In the genomic region with DNA sequence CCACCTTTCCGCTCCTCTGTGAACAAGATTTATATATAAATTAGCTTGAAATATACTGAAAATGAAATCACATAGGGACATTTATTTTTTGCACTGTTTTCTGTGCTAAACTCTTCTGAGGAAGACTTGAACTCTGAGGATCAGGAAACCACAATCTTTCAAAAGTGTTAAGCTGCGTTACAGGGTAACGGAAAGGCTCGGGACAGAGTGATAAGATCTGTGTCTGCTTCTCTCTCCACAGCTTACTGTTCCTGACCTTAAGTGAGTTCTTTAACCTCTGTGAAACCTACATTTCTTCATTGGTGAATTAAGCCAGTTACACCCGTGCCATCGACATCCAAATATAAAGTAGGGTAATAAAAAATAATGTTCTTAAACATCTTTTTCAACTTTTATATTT, we compare ENCODE assay signal across 24 cellular contexts. TPM values are rescaled to one million over a fixed set of nuclear protein-coding genes. Genes with fewer than 3 reads are reported as not detected.
A peak's percentile ranks its signal among the peaks of the same experiment; 100 is the strongest.
DNase-seq lines count a peak whose midpoint lies in the region; ATAC-seq and TF ChIP-seq lines count a peak whose summit lies in the region.
"Had no signal": no experiment of that assay in that cellular context is flagged by ENCODE, and none has a peak within 500 bp of the region (broad histone marks: within the 10 kb centered on the region; RNA-seq: fewer than 3 reads in every experiment).

No MANE protein-coding gene starts in this region.

- H3K27ac Mint-ChIP-seq in T-helper 2 cell treated with Interferon-gamma antibody and Interleukin-4, amounts not matched to agents 5 μg/mL and 100 μg/mL, for 36 hours, result no peak overlapping the region
- H3K27ac Mint-ChIP-seq in mesothelial cell of epicardium, result peak overlapping the region; percentile 43
- H3K27ac Mint-ChIP-seq in endodermal cell, result no peak overlapping the region
- H3K27ac Mint-ChIP-seq: activated CD4-positive, alpha-beta memory T cell treated with anti-CD3 and anti-CD28 coated beads for 36 hours; activated naive CD4-positive, alpha-beta T cell treated with anti-CD3 and anti-CD28 coated beads, Interleukin-2, amount 50 U/mL, for 24 hours; activated T-cell treated with anti-CD3 and anti-CD28 coated beads, Interleukin-2, amount 50 U/mL, for 24 hours; stimulated activated naive CD8-positive, alpha-beta T cell treated with anti-CD3 and anti-CD28 coated beads, Interleukin-15, amount 100 ng/mL, for 72 hours; WTC11 had no signal

- 70 to 81% methylated on average over 3 of the region's 6 CpGs for WGBS in endodermal cell (ENCODE audit: insufficient coverage in 1 of 2, insufficient read length in 1 of 2), 2 experiments

- peaks cover 8% of the 10 kb centered on the region for H3K4me1 ChIP-seq in endodermal cell (ENCODE audit: control insufficient read depth, insufficient read depth, low read length)
- H3K4me1 ChIP-seq: ascending aorta, Caco-2 had no signal

- no peaks in the 10 kb centered on the region for H3K36me3 Mint-ChIP-seq in T-helper 2 cell treated with Interferon-gamma antibody and Interleukin-4, amounts not matched to agents 5 μg/mL and 100 μg/mL, for 36 hours (ENCODE audit: low read depth)
- peaks cover 10% of the 10 kb centered on the region for H3K36me3 Mint-ChIP-seq in mesothelial cell of epicardium
- no peaks in the 10 kb centered on the region for H3K36me3 Mint-ChIP-seq in endodermal cell (ENCODE audit: low read depth)
- H3K36me3 Mint-ChIP-seq: activated CD4-positive, alpha-beta memory T cell treated with anti-CD3 and anti-CD28 coated beads for 36 hours; activated naive CD4-positive, alpha-beta T cell treated with anti-CD3 and anti-CD28 coated beads, Interleukin-2, amount 50 U/mL, for 24 hours; WTC11 had no signal

- no peaks in the 10 kb centered on the region for H3K36me3 ChIP-seq in endodermal cell (ENCODE audit: control insufficient read depth, insufficient read depth, low read length)
- H3K36me3 ChIP-seq: ascending aorta had no signal

- H3K27me3 Mint-ChIP-seq in T-helper 2 cell treated with Interferon-gamma antibody and Interleukin-4, amounts not matched to agents 5 μg/mL and 100 μg/mL, for 36 hours (ENCODE audit: low read depth), result peaks cover 17% of the 10 kb centered on the region
- H3K27me3 Mint-ChIP-seq in mesothelial cell of epicardium (ENCODE audit: low read depth) (no peaks in the 10 kb centered on the region), endodermal cell (ENCODE audit: insufficient read depth) (no peaks in the 10 kb centered on the region)
- H3K27me3 Mint-ChIP-seq: activated CD4-positive, alpha-beta memory T cell treated with anti-CD3 and anti-CD28 coated beads for 36 hours; activated naive CD4-positive, alpha-beta T cell treated with anti-CD3 and anti-CD28 coated beads, Interleukin-2, amount 50 U/mL, for 24 hours; activated T-cell treated with anti-CD3 and anti-CD28 coated beads, Interleukin-2, amount 50 U/mL, for 24 hours; stimulated activated naive CD8-positive, alpha-beta T cell treated with anti-CD3 and anti-CD28 coated beads, Interleukin-15, amount 100 ng/mL, for 72 hours; type B pancreatic cell had no signal

- no peak for TF ChIP-seq CTCF in mesothelial cell of epicardium (IDR thresholded peaks at IDR 0.05; ENCODE audit: unreplicated experiment)
- TF ChIP-seq CTCF in endodermal cell (conservative IDR thresholded peaks at IDR 0.05), result no peak

- no peak overlapping the region for H3K27ac ChIP-seq in endodermal cell (ENCODE audit: low read depth, low read length)
- H3K27ac ChIP-seq: ascending aorta had no signal

- H3K4me3 ChIP-seq in endodermal cell (ENCODE audit: low read length), result no peak overlapping the region
- H3K4me3 ChIP-seq: ascending aorta had no signal

- H3K9ac ChIP-seq in endodermal cell (ENCODE audit: extremely low read depth, low read length, poor library complexity, severe bottlenecking), result no peak overlapping the region

- H3K4me3 Mint-ChIP-seq in T-helper 2 cell treated with Interferon-gamma antibody and Interleukin-4, amounts not matched to agents 5 μg/mL and 100 μg/mL, for 36 hours, result peak overlapping the region; percentile 26
- H3K4me3 Mint-ChIP-seq in mesothelial cell of epicardium (no peak overlapping the region), endodermal cell (no peak overlapping the region)
- H3K4me3 Mint-ChIP-seq: activated CD4-positive, alpha-beta memory T cell treated with anti-CD3 and anti-CD28 coated beads for 36 hours; activated naive CD4-positive, alpha-beta T cell treated with anti-CD3 and anti-CD28 coated beads, Interleukin-2, amount 50 U/mL, for 24 hours; activated T-cell treated with anti-CD3 and anti-CD28 coated beads, Interleukin-2, amount 50 U/mL, for 24 hours; stimulated activated naive CD8-positive, alpha-beta T cell treated with anti-CD3 and anti-CD28 coated beads, Interleukin-15, amount 100 ng/mL, for 72 hours; WTC11 had no signal

- ATAC-seq in GM21529 (IDR thresholded peaks at IDR 0.05; ENCODE audit: unreplicated experiment) (no peak), HG02852 (IDR thresholded peaks at IDR 0.05; ENCODE audit: unreplicated experiment) (no peak)
- ATAC-seq: left colon; stimulated activated naive CD8-positive, alpha-beta T cell treated with anti-CD3 and anti-CD28 coated beads, Interleukin-15, amount 100 ng/mL, for 72 hours; WTC11 had no signal

- H3K9me3 Mint-ChIP-seq in T-helper 2 cell treated with Interferon-gamma antibody and Interleukin-4, amounts not matched to agents 5 μg/mL and 100 μg/mL, for 36 hours, result no peaks in the 10 kb centered on the region
- H3K9me3 Mint-ChIP-seq in mesothelial cell of epicardium, result no peaks in the 10 kb centered on the region
- H3K9me3 Mint-ChIP-seq in endodermal cell, result no peaks in the 10 kb centered on the region
- H3K9me3 Mint-ChIP-seq: activated CD4-positive, alpha-beta memory T cell treated with anti-CD3 and anti-CD28 coated beads for 36 hours; activated naive CD4-positive, alpha-beta T cell treated with anti-CD3 and anti-CD28 coated beads, Interleukin-2, amount 50 U/mL, for 24 hours; activated T-cell treated with anti-CD3 and anti-CD28 coated beads, Interleukin-2, amount 50 U/mL, for 24 hours; nephron; stimulated activated naive CD8-positive, alpha-beta T cell treated with anti-CD3 and anti-CD28 coated beads, Interleukin-15, amount 100 ng/mL, for 72 hours; type B pancreatic cell; WTC11 had no signal

- peaks cover 21% of the 10 kb centered on the region for H3K4me1 Mint-ChIP-seq in T-helper 2 cell treated with Interferon-gamma antibody and Interleukin-4, amounts not matched to agents 5 μg/mL and 100 μg/mL, for 36 hours (ENCODE audit: low read depth)
- H3K4me1 Mint-ChIP-seq in mesothelial cell of epicardium, result peaks cover 49% of the 10 kb centered on the region
- peaks cover 30% of the 10 kb centered on the region for H3K4me1 Mint-ChIP-seq in endodermal cell
- H3K4me1 Mint-ChIP-seq: activated naive CD4-positive, alpha-beta T cell treated with anti-CD3 and anti-CD28 coated beads, Interleukin-2, amount 50 U/mL, for 24 hours; stimulated activated naive CD8-positive, alpha-beta T cell treated with anti-CD3 and anti-CD28 coated beads, Interleukin-15, amount 100 ng/mL, for 72 hours had no signal

- DNase-seq in CMK (ENCODE audit: low read depth) (peak; percentile 66), Kasumi-1 (lab: John Stamatoyannopoulos, UW) (peak; percentile 86 to 91), mesothelial cell of epicardium (ENCODE audit: low spot score in 2 of 2, unreplicated experiment in 2 of 2) (no peak), endodermal cell (no peak), NAMALWA (ENCODE audit: low spot score) (no peak)
- DNase-seq in T-helper 2 cell treated with Interferon-gamma antibody and Interleukin-4, amounts not matched to agents 5 μg/mL and 100 μg/mL, for 36 hours (ENCODE audit: low spot score), result no peak
- DNase-seq: activated CD4-positive, alpha-beta memory T cell treated with anti-CD3 and anti-CD28 coated beads for 36 hours; activated T-cell treated with anti-CD3 and anti-CD28 coated beads, Interleukin-2, amount 50 U/mL, for 24 hours; Caco-2; central memory CD4-positive, alpha-beta T cell; Karpas-422; left colon; NCI-H1436; NCI-H524 treated with DMSO at 0.1 percent for 48 hours; stimulated activated CD4-positive, alpha-beta T cell treated with anti-CD3 and anti-CD28 coated beads, Interleukin-4, amount 100 ng/mL, for 1 hour; stimulated activated naive CD8-positive, alpha-beta T cell treated with anti-CD3 and anti-CD28 coated beads, Interleukin-15, amount 100 ng/mL, for 72 hours had no signal

- H3K27me3 ChIP-seq in endodermal cell (ENCODE audit: control insufficient read depth, insufficient read depth, low read length, poor library complexity, severe bottlenecking), result no peaks in the 10 kb centered on the region
- H3K27me3 ChIP-seq: ascending aorta had no signal

- H3K9me3 ChIP-seq in endodermal cell (ENCODE audit: control insufficient read depth, low read length), result no peaks in the 10 kb centered on the region
- H3K9me3 ChIP-seq: ascending aorta, Caco-2 had no signal

RNA-seq across cellular contexts. Expression of gene DACH1, which starts 38.9 kb away (rescaled TPM):
- 66.8 to 69.0 TPM (median 67.0 TPM) in 3 replicates for total RNA-seq in mesothelial cell of epicardium
- total RNA-seq in endodermal cell, result 1 to 10 TPM in 1 of 2 donors, under 1 TPM in 1; 0.81 to 1.2 TPM
- 60.1 TPM for polyA plus RNA-seq in endodermal cell (2013, experiment 1 of 2)
- polyA plus RNA-seq in endodermal cell (2013, experiment 2 of 2), result 56.3 TPM
- total RNA-seq: activated CD4-positive, alpha-beta memory T cell treated with anti-CD3 and anti-CD28 coated beads for 36 hours; ascending aorta; T-helper 1 cell treated with Interleukin-12 subunit alpha and Interleukin-12 subunit beta and Interleukin-4 antibody, amounts not matched to agents 30 ng/mL and 1 ng/mL, for 36 hours had no signal

Comparison
In these comparisons a context has a peak if more than half of its experiments do, and no peak if none do; other contexts are left out.
1. DNase-seq: peak in CMK (single experiment) and Kasumi-1 (2 of 2); none in T-helper 2 cell treated with Interferon-gamma antibody and Interleukin-4, amounts not matched to agents 5 μg/mL and 100 μg/mL, for 36 hours (single experiment), mesothelial cell of epicardium (0 of 2), endodermal cell (single experiment) and NAMALWA (single experiment).
2. RNA of gene DACH1, which starts 38.9 kb away (total RNA-seq): 66.8 to 69.0 TPM in mesothelial cell of epicardium; 0.81 to 1.2 TPM in endodermal cell; every median in the first group is over 10 times any median in the second.